12 cellular contexts compared by ENCODE assay signal in genomic region chr3:71088019-71088711, GRCh38.
DNase-seq lines count a peak whose midpoint lies in the region; ATAC-seq and TF ChIP-seq lines count a peak whose summit lies in the region.
"Had no signal": no experiment of that assay in that cellular context is flagged by ENCODE, and none has a peak within 500 bp of the region (broad histone marks: within the 10 kb centered on the region; RNA-seq: fewer than 3 reads in every experiment).

No MANE protein-coding gene starts in this region.

- no peak overlapping the region for H3K4me3 ChIP-seq in IMR-90 (ENCODE audit: insufficient read depth, low read depth, low read length)
- H3K4me3 ChIP-seq: heart right ventricle had no signal

- no TSS peak for BruUV-seq in IMR-90 (replicated peaks; lab: Mats Ljungman, UMichigan)

- intact Hi-C loops in IMR-90 (cut with micrococcal nuclease) (no loop called here), natural killer cell (cut with micrococcal nuclease) (loop anchor here (5.0 kb wide), 1 partner anchor 39 kb away; no protein-coding TSS in a partner anchor)

- H3K4me1 ChIP-seq in IMR-90 (ENCODE audit: control insufficient read depth, insufficient read depth, low read length), result peaks cover 16% of the 10 kb centered on the region

- peaks cover 3% of the 10 kb centered on the region; the same call in 1 of the 2 replicates for H3K36me3 ChIP-seq in IMR-90 (ENCODE audit: control insufficient read depth, insufficient read depth, low read length)

- no peak overlapping the region for H2AFZ ChIP-seq in IMR-90 (replicated peaks; ENCODE audit: low read length, poor library complexity)

- peak overlapping the region; percentile 3; the same call in 1 of the 2 replicates for H4K5ac ChIP-seq in IMR-90 (ENCODE audit: low read depth, low read length)

- no peaks in the 10 kb centered on the region for H3K9me3 ChIP-seq in IMR-90 (ENCODE audit: control insufficient read depth, insufficient read depth, low read length)
- H3K9me3 ChIP-seq: heart right ventricle had no signal

- peaks cover 10% of the 10 kb centered on the region; the same call in 1 of the 2 replicates for H4K20me1 ChIP-seq in IMR-90 (ENCODE audit: insufficient read depth, low read length)

- H3K27ac ChIP-seq in IMR-90 (ENCODE audit: insufficient read depth, low read length), result no peak overlapping the region

- H3K4ac ChIP-seq in IMR-90 (ENCODE audit: low read depth, low read length), result peak overlapping the region; percentile 49

- POLR2A ChIA-PET in IMR-90 (lab: Charles Lee; ENCODE audit: unreplicated experiment), result no interaction called here
- POLR2A ChIA-PET in activated naive CD8-positive, alpha-beta T cell treated with anti-CD3 and anti-CD28 coated beads, Interleukin-2, amount 10 ng/mL, durations not matched to agents 7 days and 5 days (lab: Charles Lee), result interaction anchor here (0.5 to 1.5 kb wide), 4 partner anchors 19 to 182 kb away, joined by 3 read pairs; no protein-coding TSS in a partner anchor

- in situ Hi-C loops in IMR-90 (cut with MboI; ENCODE audit: low sequenced_read_pairs), result no loop called here

- no peak for TF ChIP-seq RAD21 in IMR-90 (IDR thresholded peaks at IDR 0.05; ENCODE audit: low read length)

- peak overlapping the region in 1 of 2 experiments; percentile 46; a peak in 1 of 4 replicates for H4K8ac ChIP-seq in IMR-90 (ENCODE audit: low read depth in 2 of 2, low read length in 2 of 2)

- DNase-seq in T-helper 1 cell (no peak), IMR-90 (no peak), natural killer cell (no peak), hippocampal formation (lab: John Stamatoyannopoulos, UW) (no peak), omental fat pad (ENCODE audit: low spot score) (no peak), NCI-H2081 (lab: John Stamatoyannopoulos, UW) (no peak)
- DNase-seq in activated naive CD8-positive, alpha-beta T cell treated with anti-CD3 and anti-CD28 coated beads, Interleukin-2, amount 10 ng/mL, durations not matched to agents 7 days and 5 days, result no peak
- DNase-seq: 8988T, heart right ventricle, nucleus accumbens had no signal

- H3K9me1 ChIP-seq in IMR-90 (ENCODE audit: insufficient read depth, low read length), result peaks cover 20% of the 10 kb centered on the region

- CTCF ChIA-PET in IMR-90 (lab: Yijun Ruan, JAX), result no interaction called here

- H2AK9ac ChIP-seq in IMR-90 (replicated peaks; ENCODE audit: low read depth, low read length, poor library complexity), result peak overlapping the region; percentile 26

- 100% methylated on average over 3 of the region's 8 CpGs; no CpG with 5 or more reads in 1 of the 2 experiments for WGBS in IMR-90 (ENCODE audit: extremely low coverage in 2 of 2, insufficient read length in 1 of 2), 2 experiments

- peak overlapping the region; percentile 65; the same call in 2 of the 3 replicates for H2BK15ac ChIP-seq in IMR-90 (ENCODE audit: low read depth, low read length)

- H3K36me3 Mint-ChIP-seq in T-helper 1 cell treated with Interleukin-12 subunit alpha and Interleukin-12 subunit beta and Interleukin-4 antibody, amounts not matched to agents 30 μg/mL and 1 μg/mL, for 36 hours (ENCODE audit: low read depth), result peaks cover 24% of the 10 kb centered on the region
- peaks cover 21% of the 10 kb centered on the region for H3K36me3 Mint-ChIP-seq in activated naive CD8-positive, alpha-beta T cell treated with anti-CD3 and anti-CD28 coated beads, Interleukin-2, amount 10 ng/mL, durations not matched to agents 7 days and 5 days
- no peaks in the 10 kb centered on the region for H3K36me3 Mint-ChIP-seq in natural killer cell
- H3K36me3 Mint-ChIP-seq: brain had no signal

- H4K91ac ChIP-seq in IMR-90 (ENCODE audit: insufficient read depth, low read depth, low read length), result peak overlapping the region; percentile 45; the same call in 1 of the 2 replicates

- peak overlapping the region; percentile 64; the same call in 1 of the 2 replicates for H3K23ac ChIP-seq in IMR-90 (ENCODE audit: low read depth, low read length)

- peak overlapping the region; percentile 84; the same call in 1 of the 2 replicates for H2AK5ac ChIP-seq in IMR-90 (ENCODE audit: low read depth, low read length)

- no peak for TF ChIP-seq CTCF in IMR-90 (conservative IDR thresholded peaks at IDR 0.05; ENCODE audit: low read depth, low read length)
- no peak for TF ChIP-seq CTCF in natural killer cell (IDR thresholded peaks at IDR 0.05)
- TF ChIP-seq CTCF in omental fat pad (IDR thresholded peaks at IDR 0.05), result no peak

- H3K4me3 Mint-ChIP-seq in T-helper 1 cell treated with Interleukin-12 subunit alpha and Interleukin-12 subunit beta and Interleukin-4 antibody, amounts not matched to agents 30 μg/mL and 1 μg/mL, for 36 hours, result peak overlapping the region; percentile 55
- peak overlapping the region; percentile 47 for H3K4me3 Mint-ChIP-seq in activated naive CD8-positive, alpha-beta T cell treated with anti-CD3 and anti-CD28 coated beads, Interleukin-2, amount 10 ng/mL, durations not matched to agents 7 days and 5 days
- H3K4me3 Mint-ChIP-seq in natural killer cell, result peak overlapping the region; percentile 52
- H3K4me3 Mint-ChIP-seq: brain had no signal

- peak overlapping the region; percentile 76 for H3K27ac Mint-ChIP-seq in T-helper 1 cell treated with Interleukin-12 subunit alpha and Interleukin-12 subunit beta and Interleukin-4 antibody, amounts not matched to agents 30 μg/mL and 1 μg/mL, for 36 hours
- peak overlapping the region; percentile 80 for H3K27ac Mint-ChIP-seq in activated naive CD8-positive, alpha-beta T cell treated with anti-CD3 and anti-CD28 coated beads, Interleukin-2, amount 10 ng/mL, durations not matched to agents 7 days and 5 days
- H3K27ac Mint-ChIP-seq in natural killer cell, result peak overlapping the region; percentile 69 to 75
- H3K27ac Mint-ChIP-seq: brain had no signal

- H3K9me3 Mint-ChIP-seq in T-helper 1 cell treated with Interleukin-12 subunit alpha and Interleukin-12 subunit beta and Interleukin-4 antibody, amounts not matched to agents 30 μg/mL and 1 μg/mL, for 36 hours, result no peaks in the 10 kb centered on the region
- H3K9me3 Mint-ChIP-seq in activated naive CD8-positive, alpha-beta T cell treated with anti-CD3 and anti-CD28 coated beads, Interleukin-2, amount 10 ng/mL, durations not matched to agents 7 days and 5 days, result no peaks in the 10 kb centered on the region
- no peaks in the 10 kb centered on the region for H3K9me3 Mint-ChIP-seq in natural killer cell
- H3K9me3 Mint-ChIP-seq: brain had no signal

- dilution Hi-C loops in IMR-90 (cut with HindIII; ENCODE audit: low sequenced_read_pairs, unreplicated experiment), result no loop called here

- H3K9ac ChIP-seq in IMR-90 (ENCODE audit: low read depth, low read length), result no peak overlapping the region

- H3K27me3 Mint-ChIP-seq in T-helper 1 cell treated with Interleukin-12 subunit alpha and Interleukin-12 subunit beta and Interleukin-4 antibody, amounts not matched to agents 30 μg/mL and 1 μg/mL, for 36 hours (ENCODE audit: low read depth), result peaks cover 30% of the 10 kb centered on the region
- H3K27me3 Mint-ChIP-seq in activated naive CD8-positive, alpha-beta T cell treated with anti-CD3 and anti-CD28 coated beads, Interleukin-2, amount 10 ng/mL, durations not matched to agents 7 days and 5 days, result no peaks in the 10 kb centered on the region
- no peaks in the 10 kb centered on the region for H3K27me3 Mint-ChIP-seq in natural killer cell (ENCODE audit: low read depth in 2 of 2)

- no peak overlapping the region for H2BK5ac ChIP-seq in IMR-90 (ENCODE audit: low read depth, low read length, poor library complexity, severe bottlenecking)

- H3K18ac ChIP-seq in IMR-90 (ENCODE audit: low read depth, low read length), result peak overlapping the region; percentile 67; the same call in 1 of the 2 replicates

- H2BK20ac ChIP-seq in IMR-90 (ENCODE audit: low read depth, low read length), result peak overlapping the region; percentile 75

- ATAC-seq in IMR-90 (ENCODE audit: low read depth) (no peak), natural killer cell (no peak), omental fat pad (ENCODE audit: low FRiP score) (no peak)
- ATAC-seq in activated naive CD8-positive, alpha-beta T cell treated with anti-CD3 and anti-CD28 coated beads, Interleukin-2, amount 10 ng/mL, durations not matched to agents 7 days and 5 days (ENCODE audit: low read depth), result no peak
- ATAC-seq: heart right ventricle had no signal

- peaks cover 49% of the 10 kb centered on the region for H3K4me1 Mint-ChIP-seq in T-helper 1 cell treated with Interleukin-12 subunit alpha and Interleukin-12 subunit beta and Interleukin-4 antibody, amounts not matched to agents 30 μg/mL and 1 μg/mL, for 36 hours (ENCODE audit: low read depth)
- H3K4me1 Mint-ChIP-seq in activated naive CD8-positive, alpha-beta T cell treated with anti-CD3 and anti-CD28 coated beads, Interleukin-2, amount 10 ng/mL, durations not matched to agents 7 days and 5 days, result peaks cover 64% of the 10 kb centered on the region
- H3K4me1 Mint-ChIP-seq in natural killer cell, result peaks cover 64 to 66% of the 10 kb centered on the region in 2 donors
- H3K4me1 Mint-ChIP-seq: brain had no signal

- H3K27me3 ChIP-seq in IMR-90 (ENCODE audit: control insufficient read depth, insufficient read depth, low read length), result no peaks in the 10 kb centered on the region
- H3K27me3 ChIP-seq: heart right ventricle had no signal

- H2BK120ac ChIP-seq in IMR-90 (ENCODE audit: low read depth, low read length), result peak overlapping the region; percentile 70

- H3K56ac ChIP-seq in IMR-90 (ENCODE audit: extremely low read depth, insufficient read depth, low read length), result no peak overlapping the region

- peak overlapping the region; percentile 50; the same call in 1 of the 2 replicates for H3K14ac ChIP-seq in IMR-90 (replicated peaks; ENCODE audit: low read depth, low read length)

- TF ChIP-seq POLR2A in IMR-90 (IDR thresholded peaks at IDR 0.05; ENCODE audit: low read depth, low read length), result no peak

- H3K79me1 ChIP-seq in IMR-90 (ENCODE audit: low read depth in 1 of 2, low read length in 2 of 2), result peaks cover 34 to 72% of the 10 kb centered on the region in 2 experiments

- no peak overlapping the region for H3K4me2 ChIP-seq in IMR-90 (ENCODE audit: low read depth, low read length)

TF ChIP-seq in IMR-90, 13 proteins besides CTCF, POLR2A, EP300 and RAD21:
- TF ChIP-seq MAFK (IDR thresholded peaks at IDR 0.05; ENCODE audit: low read depth, low read length), result no peak
- TF ChIP-seq USF2 (IDR thresholded peaks at IDR 0.05; ENCODE audit: low read depth, low read length), result no peak
- TF ChIP-seq CEBPB (IDR thresholded peaks at IDR 0.05; ENCODE audit: low read depth, low read length), result peak; percentile 72
- no peak for TF ChIP-seq FOS (IDR thresholded peaks at IDR 0.05; ENCODE audit: low read depth, low read length)
